Comparison of ENCODE assay signal across 1 cellular context in genomic region chr2:219247678-219248642, GRCh38.
TF ChIP-seq lines count a peak whose summit lies in the region.

No MANE protein-coding gene starts in this region.

TF ChIP-seq in HepG2, 621 proteins besides CTCF, POLR2A, EP300 and RAD21 (continues in another document):
- TF ChIP-seq JUN (CRISPR knock-in tag; IDR thresholded peaks at IDR 0.05) (no peak), NFYC (CRISPR knock-in tag; IDR thresholded peaks at IDR 0.05) (no peak), ZNF614 (CRISPR knock-in tag; IDR thresholded peaks at IDR 0.05; ENCODE audit: borderline replicate concordance) (no peak), DZIP1 (CRISPR knock-in tag; IDR thresholded peaks at IDR 0.05) (no peak), ZNF17 (CRISPR knock-in tag; IDR thresholded peaks at IDR 0.05) (no peak), ZNF484 (CRISPR knock-in tag; IDR thresholded peaks at IDR 0.05; ENCODE audit: borderline replicate concordance, low read depth) (no peak), ZBTB7A (CRISPR knock-in tag; IDR thresholded peaks at IDR 0.05) (no peak), PAF1 (CRISPR knock-in tag; IDR thresholded peaks at IDR 0.05) (no peak), HOXA3 (CRISPR knock-in tag; IDR thresholded peaks at IDR 0.05) (no peak), KMT2A (CRISPR knock-in tag; IDR thresholded peaks at IDR 0.05) (no peak), ELK4 (CRISPR knock-in tag; IDR thresholded peaks at IDR 0.05; ENCODE audit: borderline replicate concordance) (no peak), ZNF563 (CRISPR knock-in tag; IDR thresholded peaks at IDR 0.05) (no peak), ZFYVE20 (CRISPR knock-in tag; IDR thresholded peaks at IDR 0.05; ENCODE audit: borderline replicate concordance, low read depth) (no peak), ZBTB38 (CRISPR knock-in tag; IDR thresholded peaks at IDR 0.05) (peak; percentile 93; the same call in 1 of the 2 replicates), MAFK (conservative IDR thresholded peaks at IDR 0.05 in 1 of 2, IDR thresholded peaks at IDR 0.05 in 1 of 2; ENCODE audit: low read length in 2 of 2) (peak; percentile 58 to 79; a peak in 3 of 4 replicates), HIVEP1 (CRISPR knock-in tag; IDR thresholded peaks at IDR 0.05) (no peak), LBX2 (CRISPR knock-in tag; IDR thresholded peaks at IDR 0.05; ENCODE audit: borderline replicate concordance) (no peak), ZNF510 (CRISPR knock-in tag; IDR thresholded peaks at IDR 0.05; ENCODE audit: low read depth) (no peak), XRCC5 (optimal IDR thresholded peaks at IDR 0.05; ENCODE audit: low read length) (peak; percentile 51), MEIS1 (CRISPR knock-in tag; IDR thresholded peaks at IDR 0.05; ENCODE audit: borderline replicate concordance) (no peak), TRIM22 (IDR thresholded peaks at IDR 0.05) (no peak), ZBTB33 (CRISPR knock-in tag; IDR thresholded peaks at IDR 0.05) (peak; percentile 98), ZSCAN29 (CRISPR knock-in tag; conservative IDR thresholded peaks at IDR 0.05) (no peak), UBTF (CRISPR knock-in tag; IDR thresholded peaks at IDR 0.05) (no peak), ZNF232 (CRISPR knock-in tag; IDR thresholded peaks at IDR 0.05; ENCODE audit: borderline replicate concordance) (no peak), ZFP41 (CRISPR knock-in tag; IDR thresholded peaks at IDR 0.05; ENCODE audit: borderline replicate concordance) (no peak), ZC3H13 (CRISPR knock-in tag; IDR thresholded peaks at IDR 0.05) (0 out of 2 replicates have a peak, but pooled peaks have one; percentile 60), ZBTB8A (CRISPR knock-in tag; IDR thresholded peaks at IDR 0.05; ENCODE audit: borderline replicate concordance, low read depth) (no peak), SALL1 (CRISPR knock-in tag; IDR thresholded peaks at IDR 0.05) (0 out of 2 replicates have a peak, but pooled peaks have one; percentile 14), LCORL (IDR thresholded peaks at IDR 0.05) (no peak), LCORL (CRISPR knock-in tag; IDR thresholded peaks at IDR 0.05) (0 out of 2 replicates have a peak, but pooled peaks have one; percentile 21), ZFP91 (CRISPR knock-in tag; IDR thresholded peaks at IDR 0.05; ENCODE audit: borderline replicate concordance) (no peak), MAFF (IDR thresholded peaks at IDR 0.05; ENCODE audit: low read depth, low read length) (peak; percentile 67), ISX (CRISPR knock-in tag; conservative IDR thresholded peaks at IDR 0.05) (no peak), DR1 (CRISPR knock-in tag; IDR thresholded peaks at IDR 0.05) (no peak), ZNF33A (CRISPR knock-in tag; IDR thresholded peaks at IDR 0.05; ENCODE audit: borderline replicate concordance) (no peak), ZNF121 (CRISPR knock-in tag; IDR thresholded peaks at IDR 0.05) (no peak), EZH2 (conservative IDR thresholded peaks at IDR 0.05; ENCODE audit: low read depth, low read length) (no peak), NFE2L1 (CRISPR knock-in tag; IDR thresholded peaks at IDR 0.05; ENCODE audit: borderline replicate concordance) (no peak), ZKSCAN5 (CRISPR knock-in tag; IDR thresholded peaks at IDR 0.05) (no peak), ZNF296 (CRISPR knock-in tag; conservative IDR thresholded peaks at IDR 0.05) (no peak), ZBTB14 (CRISPR knock-in tag; IDR thresholded peaks at IDR 0.05) (no peak), BRD4 (CRISPR knock-in tag; IDR thresholded peaks at IDR 0.05) (no peak), BRCA1 (CRISPR knock-in tag; IDR thresholded peaks at IDR 0.05) (no peak), KAT2B (IDR thresholded peaks at IDR 0.05; ENCODE audit: borderline replicate concordance, low read depth, low read length) (no peak), ZNF333 (CRISPR knock-in tag; IDR thresholded peaks at IDR 0.05; ENCODE audit: borderline replicate concordance) (no peak), ZNF142 (CRISPR knock-in tag; IDR thresholded peaks at IDR 0.05) (no peak)
